In genomic region chr20:54064939-54065338, GRCh38 we compare ENCODE assay signal across 24 cellular contexts. TPM values are rescaled to one million over a fixed set of nuclear protein-coding genes. Genes with fewer than 3 reads are reported as not detected.
A peak's percentile ranks its signal among the peaks of the same experiment; 100 is the strongest.
DNase-seq lines count a peak whose midpoint lies in the region; ATAC-seq, FAIRE-seq and TF ChIP-seq lines count a peak whose summit lies in the region.
"Had no signal": no experiment of that assay in that cellular context is flagged by ENCODE, and none has a peak within 500 bp of the region (broad histone marks: within the 10 kb centered on the region; RNA-seq: fewer than 3 reads in every experiment).

No MANE protein-coding gene starts in this region.

- SMC1A ChIA-PET in GM12878 (lab: Charles Lee; ENCODE audit: uncharacterized antibody, unreplicated experiment): interaction anchor here (0.6 to 6.8 kb wide), 12 partner anchors 12 to 812 kb away, joined by 3 to 110 read pairs (median 6); no protein-coding TSS in a partner anchor

- H2AFZ ChIP-seq in OCI-LY3 (ENCODE audit: low read depth, low read length) (peak overlapping the region; percentile 70), GM12878 (ENCODE audit: control insufficient read depth, low read depth, low read length) (no peak overlapping the region)

- TSS peak; percentile 95 for BruUV-seq in GM12878 (replicated peaks; lab: Mats Ljungman, UMichigan)

- H3K36me3 Mint-ChIP-seq in CD8-positive, alpha-beta memory T cell: no peaks in the 10 kb centered on the region
- no peaks in the 10 kb centered on the region for H3K36me3 Mint-ChIP-seq in naive thymus-derived CD8-positive, alpha-beta T cell
- H3K36me3 Mint-ChIP-seq: CD14-positive monocyte had no signal

- TF ChIP-seq RAD21 in GM12878 (IDR thresholded peaks at IDR 0.05; ENCODE audit: insufficient read depth, low read depth, low read length): no peak

- ATAC-seq in GM12878: no peak
- no peak for ATAC-seq in naive thymus-derived CD8-positive, alpha-beta T cell
- no peak for ATAC-seq in lower lobe of right lung
- no peak for ATAC-seq in GM19351 (IDR thresholded peaks at IDR 0.05; ENCODE audit: unreplicated experiment)
- ATAC-seq: HCT116, HepG2 had no signal

- intact Hi-C loops in GM12878 (cut with micrococcal nuclease; ENCODE audit: unreplicated experiment) (loop anchor here (5.0 to 10.0 kb wide), 4 partner anchors 48 to 653 kb away; no protein-coding TSS in a partner anchor), lower lobe of right lung (cut with DNase I) (no loop called here)

- RAD21 ChIA-PET in GM12878 (lab: Charles Lee; ENCODE audit: unreplicated experiment): interaction anchor here (0.7 to 5.7 kb wide), 12 partner anchors 18 to 650 kb away, joined by 3 to 71 read pairs (median 5); no protein-coding TSS in a partner anchor

- H3K79me2 ChIP-seq in OCI-LY3 (ENCODE audit: low read length): no peaks in the 10 kb centered on the region
- no peaks in the 10 kb centered on the region for H3K79me2 ChIP-seq in GM12878 (ENCODE audit: control insufficient read depth, insufficient read depth, low read length)

- peaks cover 0 to 2% of the 10 kb centered on the region in 2 donors for H3K27me3 Mint-ChIP-seq in CD8-positive, alpha-beta memory T cell
- no peaks in the 10 kb centered on the region for H3K27me3 Mint-ChIP-seq in naive thymus-derived CD8-positive, alpha-beta T cell

- no peak for TF ChIP-seq EP300 in GM12878 (IDR thresholded peaks at IDR 0.05; ENCODE audit: borderline replicate concordance in 1 of 2, control insufficient read depth in 1 of 2, low read depth in 2 of 2, low read length in 2 of 2)

- CTCF ChIA-PET in CD8-positive, alpha-beta memory T cell (lab: Charles Lee): interaction anchor here (2.3 kb wide), 1 partner anchor 10 kb away, joined by 5 read pairs; no protein-coding TSS in a partner anchor
- CTCF ChIA-PET in GM12878 (lab: Yijun Ruan, JAX): interaction anchor here (1.0 to 6.5 kb wide), 14 partner anchors 8 to 651 kb away, joined by 3 to 116 read pairs (median 5); no protein-coding TSS in a partner anchor

- H3K4me2 ChIP-seq in OCI-LY3 (ENCODE audit: low read length): peak overlapping the region; percentile 90
- peak overlapping the region; percentile 82 for H3K4me2 ChIP-seq in GM12878 (ENCODE audit: control insufficient read depth, insufficient read depth)

- H3K4me3 ChIP-seq in CD8-positive, alpha-beta memory T cell (ENCODE audit: low read length): no peak overlapping the region
- H3K4me3 ChIP-seq in OCI-LY3 (ENCODE audit: low read length) (peak overlapping the region; percentile 72), GM12878 (0 out of 2 replicates have a peak overlapping the region, but pooled peaks have one; percentile 10), lower lobe of right lung (no peak overlapping the region)
- H3K4me3 ChIP-seq: SJSA1 had no signal

- H3K9me3 Mint-ChIP-seq in CD8-positive, alpha-beta memory T cell: no peaks in the 10 kb centered on the region
- no peaks in the 10 kb centered on the region for H3K9me3 Mint-ChIP-seq in naive thymus-derived CD8-positive, alpha-beta T cell
- H3K9me3 Mint-ChIP-seq: CD14-positive monocyte had no signal

- H4K20me1 ChIP-seq in OCI-LY3 (ENCODE audit: insufficient read depth, low read length) (no peaks in the 10 kb centered on the region), GM12878 (ENCODE audit: control insufficient read depth, insufficient read depth) (no peaks in the 10 kb centered on the region)

- peaks cover 16 to 35% (median 24%) of the 10 kb centered on the region in 3 donors for H3K4me1 Mint-ChIP-seq in CD8-positive, alpha-beta memory T cell
- peaks cover 8 to 28% (median 24%) of the 10 kb centered on the region in 4 donors for H3K4me1 Mint-ChIP-seq in naive thymus-derived CD8-positive, alpha-beta T cell

- peak overlapping the region in 5 of 8 donors; percentile 47 to 88 (median 71) for H3K27ac Mint-ChIP-seq in CD8-positive, alpha-beta memory T cell
- peak overlapping the region; percentile 83 to 95 (median 92) for H3K27ac Mint-ChIP-seq in naive thymus-derived CD8-positive, alpha-beta T cell
- H3K27ac Mint-ChIP-seq: CD14-positive monocyte had no signal

- no peak for DNase-seq in CD8-positive, alpha-beta memory T cell
- DNase-seq in GM12878 (ENCODE audit: low read depth, low spot score) (no peak), lower lobe of right lung (no peak), NCI-H1048 (lab: John Stamatoyannopoulos, UW) (no peak)
- no peak for DNase-seq in naive thymus-derived CD8-positive, alpha-beta T cell
- DNase-seq in stimulated activated CD4-positive, alpha-beta T cell treated with anti-CD3 and anti-CD28 coated beads, Interleukin-12 subunit alpha, Interleukin-12 subunit beta, amount 100 ng/mL, for 4 hours: no peak
- DNase-seq: EL; GOT3; NCI-H1105 treated with DMSO at 0.1 percent for 48 hours; NCI-H2029 treated with DMSO at 0.1 percent for 48 hours; NCI-H2171; NCI-H345; NCI-H774; NK-92 treated with Interleukin-12 subunit alpha and Interleukin-12 subunit beta, amount 100 ng/mL, for 24 hours had no signal

- no peak for FAIRE-seq in GM12878 (lab: Jason Lieb, UNC)
- FAIRE-seq: D721Med, GM12891, HepG2, RCC 7860 had no signal

- H3K27ac ChIP-seq in CD8-positive, alpha-beta memory T cell (ENCODE audit: low read depth, low read length): no peak overlapping the region
- H3K27ac ChIP-seq in OCI-LY3 (ENCODE audit: low read length): peak overlapping the region; percentile 85
- H3K27ac ChIP-seq in GM12878 (ENCODE audit: control insufficient read depth, insufficient read depth): peak overlapping the region; percentile 73
- no peak overlapping the region for H3K27ac ChIP-seq in lower lobe of right lung
- H3K27ac ChIP-seq: HL-60, SJSA1 had no signal

- H3K4me1 ChIP-seq in CD8-positive, alpha-beta memory T cell (ENCODE audit: insufficient read depth, low read length): no peaks in the 10 kb centered on the region
- H3K4me1 ChIP-seq in OCI-LY3 (ENCODE audit: low read length): peaks cover 59% of the 10 kb centered on the region
- peaks cover 31% of the 10 kb centered on the region for H3K4me1 ChIP-seq in GM12878 (ENCODE audit: control insufficient read depth, insufficient read depth, low read length)
- H3K4me1 ChIP-seq in lower lobe of right lung: no peaks in the 10 kb centered on the region

- POLR2A ChIA-PET in CD8-positive, alpha-beta memory T cell (lab: Charles Lee): no interaction called here
- POLR2A ChIA-PET in GM12878 (lab: Charles Lee): interaction anchor here (0.5 to 1.8 kb wide), 3 partner anchors 130 to 543 kb away, joined by 4 to 9 read pairs (median 4); no protein-coding TSS in a partner anchor
- POLR2A ChIA-PET in naive thymus-derived CD8-positive, alpha-beta T cell (lab: Charles Lee): interaction anchor here (0.6 to 2.3 kb wide), 3 partner anchors 14 to 131 kb away, joined by 3 to 10 read pairs (median 4); no protein-coding TSS in a partner anchor

- no peaks in the 10 kb centered on the region for H3K27me3 ChIP-seq in CD8-positive, alpha-beta memory T cell (ENCODE audit: insufficient read depth, low read length, poor library complexity, severe bottlenecking)
- H3K27me3 ChIP-seq in OCI-LY3 (ENCODE audit: low read depth, low read length) (no peaks in the 10 kb centered on the region), GM12878 (replicated peaks in 1 of 2; ENCODE audit: control insufficient read depth in 2 of 2, insufficient read depth in 2 of 2, low read length in 1 of 2) (no peaks in the 10 kb centered on the region), lower lobe of right lung (ENCODE audit: low read depth) (no peaks in the 10 kb centered on the region)
- H3K27me3 ChIP-seq: SJSA1 had no signal

- no peak for TF ChIP-seq CTCF in OCI-LY3 (IDR thresholded peaks at IDR 0.05; ENCODE audit: low read depth, low read length)
- TF ChIP-seq CTCF in GM12878 (IDR thresholded peaks at IDR 0.05 in 2 of 3, conservative IDR thresholded peaks at IDR 0.05 in 1 of 3; ENCODE audit: control insufficient read depth in 2 of 3, extremely low read depth in 1 of 3, insufficient read depth in 1 of 3, low read depth in 3 of 3, low read length in 3 of 3): no peak
- no peak for TF ChIP-seq CTCF in lower lobe of right lung (IDR thresholded peaks at IDR 0.05)

- in situ Hi-C loops in GM12878 (cut with MboI): loop anchor here (5.0 to 10.0 kb wide), 3 partner anchors 123 to 650 kb away; no protein-coding TSS in a partner anchor

- no peaks in the 10 kb centered on the region for H3K9me3 ChIP-seq in CD8-positive, alpha-beta memory T cell (ENCODE audit: low read length)
- H3K9me3 ChIP-seq in OCI-LY3 (ENCODE audit: insufficient read depth, low read length): no peaks in the 10 kb centered on the region
- H3K9me3 ChIP-seq in GM12878 (replicated peaks; ENCODE audit: control insufficient read depth, insufficient read depth, low read length): no peaks in the 10 kb centered on the region; the same call in 2 of the 3 replicates
- H3K9me3 ChIP-seq in lower lobe of right lung: no peaks in the 10 kb centered on the region
- H3K9me3 ChIP-seq: SJSA1 had no signal

- H3K4me3 Mint-ChIP-seq in CD8-positive, alpha-beta memory T cell: peak overlapping the region in 2 of 7 donors; percentile 60 to 76
- H3K4me3 Mint-ChIP-seq in naive thymus-derived CD8-positive, alpha-beta T cell: peak overlapping the region in 4 of 10 donors; percentile 50 to 83 (median 68)
- H3K4me3 Mint-ChIP-seq: CD14-positive monocyte had no signal

- peak overlapping the region; percentile 65 for H3K9ac ChIP-seq in OCI-LY3 (ENCODE audit: low read length)
- peak overlapping the region; percentile 64 for H3K9ac ChIP-seq in GM12878 (ENCODE audit: control insufficient read depth, insufficient read depth, low read length)

- H3K36me3 ChIP-seq in CD8-positive, alpha-beta memory T cell (ENCODE audit: insufficient read depth, low read length): no peaks in the 10 kb centered on the region
- H3K36me3 ChIP-seq in OCI-LY3 (replicated peaks; ENCODE audit: low read depth, low read length) (no peaks in the 10 kb centered on the region), GM12878 (ENCODE audit: control insufficient read depth in 2 of 2, insufficient read depth in 2 of 2, low read length in 1 of 2) (no peaks in the 10 kb centered on the region), lower lobe of right lung (no peaks in the 10 kb centered on the region)
- H3K36me3 ChIP-seq: SJSA1 had no signal

- no peak for TF ChIP-seq POLR2A in GM12878 (IDR thresholded peaks at IDR 0.05; ENCODE audit: low read depth, low read length)

- WGBS in GM12878 (ENCODE audit: insufficient coverage, insufficient replicate concordance, low lambda C conversion rate, missing lambda C conversion rate): 42% methylated on average over 7 of the region's 7 CpGs

RNA-seq across cellular contexts. Expression of gene BCAS1, which starts 5.5 kb away (rescaled TPM):
- under 1 TPM; 0.09 to 0.15 TPM for total RNA-seq in CD8-positive, alpha-beta memory T cell
- polyA plus RNA-seq in CD8-positive, alpha-beta memory T cell: 0.91 TPM
- total RNA-seq in GM12878 (2013; cell fraction: nucleolus; rRNA removed): 1.1 and 1.2 TPM in 2 replicates
- total RNA-seq in GM12878 (2014; rRNA removed): 0.45 and 0.54 TPM in 2 replicates
- 0.72 and 0.78 TPM in 2 replicates for total RNA-seq in GM12878 (2014; rRNA removed; fragmentation: Illumina TruSeq; extraction: Trizol)
- total RNA-seq in GM12878 (2021): 0.56 TPM in 2 replicates
- polyA plus RNA-seq in GM12878 (2011; ENCODE audit: low read depth): 2.0 TPM
- polyA plus RNA-seq in GM12878 (2011; rRNA removed): 0.24 and 0.34 TPM in 2 replicates
- polyA plus RNA-seq in GM12878 (2011; cell fraction: cytosol; rRNA removed): 0.23 and 0.25 TPM in 2 replicates
- polyA plus RNA-seq in GM12878 (2011; cell fraction: nucleus; rRNA removed): 0.51 and 0.66 TPM in 2 replicates
- polyA plus RNA-seq in GM12878 (2012): 3.0 and 5.4 TPM in 2 replicates
- 0.87 and 1.00 TPM in 2 replicates for polyA plus RNA-seq in GM12878 (2014; fragmentation: Illumina TruSeq; extraction: Trizol)
- under 1 TPM; 0.21 to 0.51 TPM for polyA plus RNA-seq in GM12878 (2014; fragmentation: Nextera tagmentation; extraction: Ambion mirVana)
- polyA plus RNA-seq in GM12878 (2014; rRNA removed): 0.67 and 0.74 TPM in 2 replicates
- 1 to 10 TPM in 1 of 2 experiments, under 1 TPM in 1; 0.54 to 1.4 TPM for polyA plus RNA-seq in GM12878 (2016; fragmentation: Nextera tagmentation; extraction: Ambion mirVana)
- 0.67 and 0.80 TPM in 2 replicates for polyA minus RNA-seq in GM12878 (2011; rRNA and poly(A)+ RNA removed)
- not detected in 2 replicates for polyA minus RNA-seq in GM12878 (2011; cell fraction: cytosol; rRNA and poly(A)+ RNA removed)
- polyA minus RNA-seq in GM12878 (2011; cell fraction: nucleus; rRNA and poly(A)+ RNA removed): 0.96 and 0.97 TPM in 2 replicates
- not detected for total RNA-seq in naive thymus-derived CD8-positive, alpha-beta T cell
- polyA plus RNA-seq in naive thymus-derived CD8-positive, alpha-beta T cell: not detected
- 2.8 TPM for total RNA-seq in lower lobe of right lung

Comparison
In these comparisons a context has a peak if more than half of its experiments do, and no peak if none do; other contexts are left out.
1. H3K27ac ChIP-seq: peak in OCI-LY3 (single experiment) and GM12878 (single experiment); none in CD8-positive, alpha-beta memory T cell (single experiment) and lower lobe of right lung (single experiment).
2. H3K4me3 ChIP-seq: peak in OCI-LY3 (single experiment) and GM12878 (single experiment); none in CD8-positive, alpha-beta memory T cell (single experiment) and lower lobe of right lung (single experiment).